ENCODE assay signal across 28 cellular contexts in genomic region chr1:87511449-87511848, GRCh38.
"Had no signal": no experiment of that assay in that cellular context is flagged by ENCODE, and none has a peak within 500 bp of the region (broad histone marks: within the 10 kb centered on the region; RNA-seq: fewer than 3 reads in every experiment).

No MANE protein-coding gene starts in this region.

- FAIRE-seq: colon, endometrium, endothelial cell of umbilical vein, frontal cortex had no signal

- H3K27ac ChIP-seq: colonic mucosa, coronary artery, dorsolateral prefrontal cortex, epithelial cell of prostate, esophagus muscularis mucosa, esophagus squamous epithelium, foreskin keratinocyte, gastrocnemius medialis, gastroesophageal sphincter, heart left ventricle, heart right ventricle had no signal

- H3K4me1 ChIP-seq: colonic mucosa, foreskin keratinocyte, gastrocnemius medialis, gastroesophageal sphincter had no signal

- ATAC-seq: effector memory CD8-positive, alpha-beta T cell; esophagus mucosa; foreskin keratinocyte; gastrocnemius medialis; gastroesophageal sphincter; heart left ventricle; heart right ventricle had no signal

- H3K9me3 ChIP-seq: colonic mucosa, esophagus muscularis mucosa, esophagus squamous epithelium, gastrocnemius medialis, gastroesophageal sphincter, heart left ventricle, heart right ventricle had no signal

- H3K36me3 ChIP-seq: colonic mucosa, esophagus muscularis mucosa, esophagus squamous epithelium, gastrocnemius medialis, gastroesophageal sphincter, heart left ventricle, heart right ventricle had no signal

- H3K27me3 ChIP-seq: colonic mucosa, dorsolateral prefrontal cortex, esophagus muscularis mucosa, esophagus squamous epithelium, foreskin keratinocyte, gastrocnemius medialis, gastroesophageal sphincter, heart left ventricle, heart right ventricle had no signal

- H3K4me3 ChIP-seq: colonic mucosa, coronary artery, dorsolateral prefrontal cortex, esophagus muscularis mucosa, esophagus squamous epithelium, gastrocnemius medialis, gastroesophageal sphincter, heart left ventricle, heart right ventricle had no signal

- DNase-seq: colonic mucosa; cortex of kidney; dermis blood vessel endothelial cell; dorsolateral prefrontal cortex; effector CD4-positive, alpha-beta T cell; effector CD8-positive, alpha-beta T cell; effector memory CD4-positive, alpha-beta T cell; effector memory CD8-positive, alpha-beta T cell; endodermal cell; erythroblast; esophagus squamous epithelium; foreskin fibroblast; foreskin keratinocyte; foreskin melanocyte; gastrocnemius medialis; glutamatergic neuron; head of caudate nucleus; heart left ventricle; heart right ventricle had no signal
